Comparison of ENCODE assay signal across 29 cellular contexts in genomic region chr6:1079525-1079924, GRCh38.
DNase-seq lines count a peak whose midpoint lies in the region; ATAC-seq, FAIRE-seq and TF ChIP-seq lines count a peak whose summit lies in the region.
"Had no signal": no experiment of that assay in that cellular context is flagged by ENCODE, and none has a peak within 500 bp of the region (broad histone marks: within the 10 kb centered on the region; RNA-seq: fewer than 3 reads in every experiment).

No MANE protein-coding gene starts in this region.

- DNase-seq in astrocyte (ENCODE audit: low read depth) (peak; percentile 9), kidney epithelial cell (ENCODE audit: low read depth) (peak; percentile 45), retinal pigment epithelial cell (ENCODE audit: low read depth) (peak; percentile 98), GM19239 (ENCODE audit: insufficient read length, low spot score) (no peak)
- DNase-seq in activated naive CD4-positive, alpha-beta T cell treated with Interleukin-2 at 50 U/mL for 16 hours, result no peak
- DNase-seq: activated CD4-positive, CD25-positive, alpha-beta regulatory T cell treated with anti-CD3 and anti-CD28 coated beads, Interleukin-2, amount 50 U/mL, for 72 hours; activated gamma-delta T cell; activated naive CD8-positive, alpha-beta T cell treated with anti-CD3 and anti-CD28 coated beads, Interleukin-2, amount 50 U/mL, for 24 hours; effector memory CD4-positive, alpha-beta T cell; KBM-7; midbrain; MM.1S; NCI-H1417; stimulated activated CD4-positive, alpha-beta T cell treated with anti-CD3 and anti-CD28 coated beads, Interleukin-4, amount 100 ng/mL, for 4 hours; stimulated activated naive CD4-positive, alpha-beta T cell; T-cell; tibial artery had no signal

- no peaks in the 10 kb centered on the region for H4K20me1 ChIP-seq in astrocyte (ENCODE audit: insufficient read depth, low read length)

- H3K27ac ChIP-seq in HEK293 (ENCODE audit: extremely low read depth, low read depth, low read length), result no peak overlapping the region
- H3K27ac ChIP-seq in astrocyte (ENCODE audit: low read depth, low read length), result no peak overlapping the region
- H3K27ac ChIP-seq: right atrium auricular region, SJSA1, tibial artery had no signal

- no peak overlapping the region for H2AFZ ChIP-seq in astrocyte (ENCODE audit: low read depth, low read length)
- H2AFZ ChIP-seq: GM23338 had no signal

- H3K36me3 ChIP-seq in HEK293 (ENCODE audit: control insufficient read depth in 2 of 2, insufficient read depth in 1 of 2, low read length in 2 of 2) (no peaks in the 10 kb centered on the region), astrocyte (ENCODE audit: insufficient read depth, low read length) (no peaks in the 10 kb centered on the region), kidney epithelial cell (ENCODE audit: control insufficient read depth, insufficient read depth, low read length) (no peaks in the 10 kb centered on the region)
- H3K36me3 ChIP-seq: right atrium auricular region, SJSA1, tibial artery had no signal

- no peak overlapping the region for H3K4me2 ChIP-seq in astrocyte (ENCODE audit: low read length)
- H3K4me2 ChIP-seq: GM23338 had no signal

- no peaks in the 10 kb centered on the region for H3K36me3 Mint-ChIP-seq in astrocyte (ENCODE audit: low read depth, unreplicated experiment)
- H3K36me3 Mint-ChIP-seq: brain; CD14-positive monocyte; natural killer cell treated with Interleukin-12 subunit alpha and Interleukin-12 subunit beta and Interleukin-15 and Interleukin-18, amount 100 ng/mL, for 72 hours; T-cell had no signal

- no peak for FAIRE-seq in astrocyte (lab: Jason Lieb, UNC)
- FAIRE-seq in GM19239 (lab: Jason Lieb, UNC), result no peak
- FAIRE-seq: colon, TTC549 had no signal

- no peak for ATAC-seq in GM18870 (IDR thresholded peaks at IDR 0.05; ENCODE audit: unreplicated experiment)
- no peak for ATAC-seq in HG02798 (IDR thresholded peaks at IDR 0.05; ENCODE audit: poor library complexity, unreplicated experiment)
- ATAC-seq: activated naive CD8-positive, alpha-beta T cell treated with anti-CD3 and anti-CD28 coated beads, Interleukin-2, amount 50 U/mL, for 24 hours; esophagus mucosa; GM23338; natural killer cell treated with Interleukin-12 subunit alpha and Interleukin-12 subunit beta and Interleukin-15 and Interleukin-18, amount 100 ng/mL, for 72 hours; T-cell had no signal

- no peaks in the 10 kb centered on the region for H3K79me2 ChIP-seq in astrocyte (ENCODE audit: insufficient read depth, low read length)

- TF ChIP-seq CTCF in HEK293 (tag by site-specific recombination; IDR thresholded peaks at IDR 0.05), result no peak
- TF ChIP-seq CTCF in astrocyte (IDR thresholded peaks at IDR 0.05; ENCODE audit: insufficient read depth, low read depth, low read length), result no peak
- TF ChIP-seq CTCF in kidney epithelial cell (IDR thresholded peaks at IDR 0.05; ENCODE audit: insufficient read depth, low read length, poor library complexity, severe bottlenecking), result no peak
- no peak for TF ChIP-seq CTCF in retinal pigment epithelial cell (conservative IDR thresholded peaks at IDR 0.05; ENCODE audit: low read depth, low read length)

- H3K4me3 Mint-ChIP-seq in astrocyte (ENCODE audit: unreplicated experiment), result no peak overlapping the region
- H3K4me3 Mint-ChIP-seq: activated naive CD8-positive, alpha-beta T cell treated with anti-CD3 and anti-CD28 coated beads, Interleukin-2, amount 50 U/mL, for 24 hours; brain; CD14-positive monocyte; GM23338; natural killer cell treated with Interleukin-12 subunit alpha and Interleukin-12 subunit beta and Interleukin-15 and Interleukin-18, amount 100 ng/mL, for 72 hours; T-cell had no signal

- H3K4me3 ChIP-seq in HEK293 (ENCODE audit: low read depth, low read length), result no peak overlapping the region
- no peak overlapping the region for H3K4me3 ChIP-seq in astrocyte (ENCODE audit: insufficient read depth, low read depth, low read length)
- H3K4me3 ChIP-seq in kidney epithelial cell (ENCODE audit: low read depth, low read length), result no peak overlapping the region
- no peak overlapping the region for H3K4me3 ChIP-seq in retinal pigment epithelial cell (ENCODE audit: low read length)
- H3K4me3 ChIP-seq: GM23338, right atrium auricular region, SJSA1, tibial artery had no signal

- peaks cover 12% of the 10 kb centered on the region for H3K27me3 ChIP-seq in astrocyte (ENCODE audit: insufficient read depth, low read length)
- H3K27me3 ChIP-seq in kidney epithelial cell (ENCODE audit: control insufficient read depth, insufficient read depth, low read length), result peaks cover 2% of the 10 kb centered on the region
- H3K27me3 ChIP-seq: right atrium auricular region had no signal

- peaks cover 19% of the 10 kb centered on the region for H3K4me1 ChIP-seq in HEK293 (ENCODE audit: control insufficient read depth, insufficient read depth, low read length)
- H3K4me1 ChIP-seq in astrocyte (ENCODE audit: insufficient read depth, low read length), result peaks cover 6% of the 10 kb centered on the region
- H3K4me1 ChIP-seq: right atrium auricular region, tibial artery had no signal

- POLR2A ChIA-PET in HEK293 (lab: Yijun Ruan, JAX), result no interaction called here

- CTCF ChIA-PET in HEK293 (lab: Yijun Ruan, JAX), result no interaction called here

- H3K4me1 Mint-ChIP-seq in astrocyte (ENCODE audit: low read depth, unreplicated experiment), result peaks cover 10% of the 10 kb centered on the region
- H3K4me1 Mint-ChIP-seq: activated naive CD8-positive, alpha-beta T cell treated with anti-CD3 and anti-CD28 coated beads, Interleukin-2, amount 50 U/mL, for 24 hours; CD14-positive monocyte; GM23338; T-cell had no signal

- peaks cover 6% of the 10 kb centered on the region for H3K9me3 Mint-ChIP-seq in astrocyte (ENCODE audit: unreplicated experiment)
- H3K9me3 Mint-ChIP-seq: activated naive CD8-positive, alpha-beta T cell treated with anti-CD3 and anti-CD28 coated beads, Interleukin-2, amount 50 U/mL, for 24 hours; GM23338; natural killer cell treated with Interleukin-12 subunit alpha and Interleukin-12 subunit beta and Interleukin-15 and Interleukin-18, amount 100 ng/mL, for 72 hours; T-cell had no signal

- no peak overlapping the region for H3K27ac Mint-ChIP-seq in astrocyte (ENCODE audit: unreplicated experiment)
- H3K27ac Mint-ChIP-seq: activated naive CD8-positive, alpha-beta T cell treated with anti-CD3 and anti-CD28 coated beads, Interleukin-2, amount 50 U/mL, for 24 hours; CD14-positive monocyte; GM23338; natural killer cell treated with Interleukin-12 subunit alpha and Interleukin-12 subunit beta and Interleukin-15 and Interleukin-18, amount 100 ng/mL, for 72 hours; T-cell had no signal

- H3K27me3 Mint-ChIP-seq in astrocyte (ENCODE audit: low read depth, unreplicated experiment), result peaks cover 13% of the 10 kb centered on the region

- H3K9ac ChIP-seq in astrocyte (ENCODE audit: low read length), result no peak overlapping the region

- H3K9me3 ChIP-seq in HEK293 (ENCODE audit: control insufficient read depth, insufficient read depth, low read depth, low read length), result no peaks in the 10 kb centered on the region
- no peaks in the 10 kb centered on the region for H3K9me3 ChIP-seq in astrocyte (ENCODE audit: insufficient read depth, low read depth, low read length)
- H3K9me3 ChIP-seq: right atrium auricular region, tibial artery had no signal

TF ChIP-seq in HEK293, 187 proteins besides CTCF, POLR2A, EP300 and RAD21:
- TF ChIP-seq SETDB1 (IDR thresholded peaks at IDR 0.05; ENCODE audit: insufficient read length, low read length) (no peak), ZXDB (tag by site-specific recombination; IDR thresholded peaks at IDR 0.05) (peak; percentile 88), ZNF558 (tag by site-specific recombination; IDR thresholded peaks at IDR 0.05) (no peak), ZNF335 (tag by site-specific recombination; conservative IDR thresholded peaks at IDR 0.05) (peak; percentile 54), ZNF121 (tag by site-specific recombination; IDR thresholded peaks at IDR 0.05) (no peak), ZFP3 (tag by site-specific recombination; IDR thresholded peaks at IDR 0.05; ENCODE audit: low read depth) (no peak), ZNF843 (tag by site-specific recombination; IDR thresholded peaks at IDR 0.05) (peak; percentile 63; the same call in 1 of the 2 replicates)

Comparison
In these comparisons a context has a peak if more than half of its experiments do, and no peak if none do; other contexts are left out.
1. DNase-seq: peak in astrocyte (single experiment), kidney epithelial cell (single experiment) and retinal pigment epithelial cell (single experiment); none in activated naive CD4-positive, alpha-beta T cell treated with Interleukin-2 at 50 U/mL for 16 hours (single experiment) and GM19239 (single experiment).